In the genomic region with DNA sequence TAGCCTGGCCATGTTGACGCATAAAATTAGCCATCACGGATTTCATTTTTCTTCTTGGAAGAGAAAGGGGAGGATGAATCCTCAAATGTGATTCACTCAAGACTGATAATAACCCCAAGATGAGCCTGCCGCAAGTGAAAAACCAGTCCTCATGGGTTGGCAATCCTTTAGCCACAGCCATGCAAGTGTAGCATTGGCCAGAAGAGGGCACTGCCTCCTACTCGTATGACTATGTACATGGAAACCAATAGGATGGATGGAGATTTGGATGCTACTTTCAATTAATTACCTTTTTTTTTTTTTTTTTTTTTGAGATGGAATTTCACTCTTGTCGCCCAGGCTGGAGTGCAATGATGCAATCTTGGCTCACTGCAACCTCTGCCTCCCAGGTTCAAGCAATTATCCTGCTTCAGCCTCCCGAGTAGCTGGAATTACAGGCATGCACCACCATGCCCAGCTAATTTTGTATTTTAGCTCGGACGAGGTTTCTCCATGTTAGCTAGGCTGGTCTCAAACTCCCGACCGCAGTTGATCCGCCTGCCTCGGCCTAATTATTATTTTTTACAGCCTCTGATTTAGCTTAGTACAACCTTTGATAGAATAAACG, we compare ENCODE assay signal across 8 cellular contexts. TPM values are rescaled to one million over a fixed set of nuclear protein-coding genes. Genes with fewer than 3 reads are reported as not detected.
DNase-seq lines count a peak whose midpoint lies in the region; ATAC-seq and TF ChIP-seq lines count a peak whose summit lies in the region.
"Not testable (repeated sequence)": the region's sequence is repeated elsewhere in the genome, so short reads cannot be mapped to it uniquely, and the experiment has no call there.

No MANE protein-coding gene starts in this region.

- not testable (repeated sequence) for H3K9ac ChIP-seq in mammary epithelial cell (ENCODE audit: insufficient read depth, low read length)

- CTCF ChIA-PET in mammary epithelial cell (lab: Charles Lee; ENCODE audit: low non-redundant PET), result interaction anchor here (0.6 to 0.7 kb wide), 2 partner anchors 9 to 39 kb away, joined by 4 to 13 read pairs; no protein-coding TSS in a partner anchor

- not testable (repeated sequence) for H3K79me2 ChIP-seq in mammary epithelial cell (ENCODE audit: insufficient read depth, low read length)

- DNase-seq in AG09319 (ENCODE audit: extremely low read depth, low read depth) (peak; percentile 70), NCI-H460 (ENCODE audit: extremely low read depth, low read depth) (peak; percentile 86), mammary epithelial cell (peak; percentile 77), inferior parietal cortex (ENCODE audit: extremely low spot score) (peak; percentile 91)
- DNase-seq in activated CD4-positive, CD25-positive, alpha-beta regulatory T cell (lab: John Stamatoyannopoulos, UW), result peak; percentile 29 to 57 (median 52)
- DNase-seq in stimulated activated CD4-positive, alpha-beta T cell treated with anti-CD3 and anti-CD28 coated beads, Interleukin-12 subunit alpha, Interleukin-12 subunit beta, amount 100 ng/mL, for 48 hours (ENCODE audit: low read depth in 2 of 3, low spot score in 1 of 3), result peak; percentile 59 to 74 (median 65)

- not testable (repeated sequence) for H4K20me1 ChIP-seq in mammary epithelial cell (ENCODE audit: insufficient read depth, low read length)

- H3K4me3 ChIP-seq in mammary epithelial cell (replicated peaks in 1 of 3; ENCODE audit: insufficient read depth in 1 of 3, low read depth in 2 of 3, low read length in 3 of 3), result not testable (repeated sequence)

- not testable (repeated sequence) for H3K9me3 ChIP-seq in mammary epithelial cell (replicated peaks; ENCODE audit: insufficient read depth, low read length)

- not testable (repeated sequence) for H3K27ac ChIP-seq in mammary epithelial cell (ENCODE audit: insufficient read depth, low read depth, low read length)

- peak; percentile 74 for ATAC-seq in GM18907 (IDR thresholded peaks at IDR 0.05; ENCODE audit: unreplicated experiment)
- ATAC-seq in HG03439 (IDR thresholded peaks at IDR 0.05; ENCODE audit: unreplicated experiment), result peak; percentile 82

- dilution Hi-C loops in mammary epithelial cell (cut with HindIII; ENCODE audit: low sequenced_read_pairs), result loop anchor here (5.0 kb wide), 1 partner anchor 118 kb away; no protein-coding TSS in a partner anchor

- TF ChIP-seq CTCF in AG09319 (IDR thresholded peaks at IDR 0.05; ENCODE audit: low read depth, low read length) (peak; percentile 84), mammary epithelial cell (conservative IDR thresholded peaks at IDR 0.05 in 1 of 2, IDR thresholded peaks at IDR 0.05 in 1 of 2; ENCODE audit: extremely low read depth in 1 of 2, insufficient read depth in 1 of 2, low read depth in 1 of 2, low read length in 2 of 2) (peak; percentile 85 to 98)

- WGBS in mammary epithelial cell (ENCODE audit: low coverage, missing lambda C conversion rate), result 53% methylated on average over 11 of the region's 13 CpGs

- not testable (repeated sequence) for BruUV-seq in mammary epithelial cell (replicated peaks; lab: Mats Ljungman, UMichigan)

- H2AFZ ChIP-seq in mammary epithelial cell (ENCODE audit: low read depth, low read length), result peak overlapping the region; percentile 71

- H3K27me3 ChIP-seq in mammary epithelial cell (ENCODE audit: insufficient read depth, low read length), result not testable (repeated sequence)

- not testable (repeated sequence) for H3K36me3 ChIP-seq in mammary epithelial cell (ENCODE audit: insufficient read depth, low read length)

- in situ Hi-C loops in mammary epithelial cell (cut with MboI; ENCODE audit: low sequenced_read_pairs in 2 of 2), result loop anchor here in 1 of 2 donors (5.0 kb wide), 1 partner anchor 43 kb away; no protein-coding TSS in a partner anchor

- not testable (repeated sequence) for H3K4me1 ChIP-seq in mammary epithelial cell (ENCODE audit: insufficient read depth, low read length)

- intact Hi-C loops in mammary epithelial cell (cut with micrococcal nuclease), result loop anchor here (1.0 kb wide), 5 partner anchors 38 to 341 kb away; a partner anchor contains a TSS

- peak overlapping the region; percentile 56 for H3K4me2 ChIP-seq in mammary epithelial cell (ENCODE audit: insufficient read depth, low read depth, low read length)

RNA-seq across cellular contexts. Expression of a gene that starts 38.2 kb away (rescaled TPM):
- total RNA-seq in NCI-H460 (2014; rRNA removed; shearing (Covaris generic)), result 129 and 131 TPM in 2 replicates
- 43.3 and 49.8 TPM in 2 replicates for polyA plus RNA-seq in NCI-H460 (2014; cell fraction: nucleus; rRNA removed)
- total RNA-seq in mammary epithelial cell, result 100 to 1,000 TPM in 1 of 2 donors, 10 to 100 TPM in 1; 48.2 to 108 TPM
- 134 TPM for polyA plus RNA-seq in mammary epithelial cell
- 100 TPM for polyA minus RNA-seq in mammary epithelial cell

RNA-seq across cellular contexts. Expression of a gene that starts 39.4 kb away (rescaled TPM):
- 1,075 and 1,155 TPM in 2 replicates for total RNA-seq in NCI-H460 (2014; rRNA removed; shearing (Covaris generic))
- polyA plus RNA-seq in NCI-H460 (2014; cell fraction: nucleus; rRNA removed), result 941 and 1,250 TPM in 2 replicates
- total RNA-seq in mammary epithelial cell, result 100 to 1,000 TPM; 138 to 232 TPM
- polyA plus RNA-seq in mammary epithelial cell, result 156 TPM
- 47.3 TPM for polyA minus RNA-seq in mammary epithelial cell
